Comparison of ENCODE assay signal across 1 cellular context in genomic region chr6:167683028-167683862, GRCh38.
TF ChIP-seq lines count a peak whose summit lies in the region.

No MANE protein-coding gene starts in this region.

TF ChIP-seq in HepG2, 621 proteins besides CTCF, POLR2A, EP300 and RAD21 (continued from another document and continues in another):
- peak; percentile 97 for TF ChIP-seq ZNF687 (CRISPR knock-in tag; IDR thresholded peaks at IDR 0.05)
- TF ChIP-seq ZNF407 (CRISPR knock-in tag; IDR thresholded peaks at IDR 0.05; ENCODE audit: not compliant biosample characterization), result peak; percentile 86
- no peak for TF ChIP-seq CENPX (CRISPR knock-in tag; IDR thresholded peaks at IDR 0.05)
- peak; percentile 75; the same call in 1 of the 2 replicates for TF ChIP-seq ZNF3 (CRISPR knock-in tag; IDR thresholded peaks at IDR 0.05)
- TF ChIP-seq ELF4 (CRISPR knock-in tag; IDR thresholded peaks at IDR 0.05; ENCODE audit: borderline replicate concordance), result peak; percentile 59; the same call in 1 of the 2 replicates
- TF ChIP-seq SPEN (CRISPR knock-in tag; IDR thresholded peaks at IDR 0.05; ENCODE audit: low read depth), result peak; percentile 96
- TF ChIP-seq ZNF549 (CRISPR knock-in tag; IDR thresholded peaks at IDR 0.05), result no peak
- no peak for TF ChIP-seq SMARCC2 (IDR thresholded peaks at IDR 0.05)
- TF ChIP-seq ZNF580 (CRISPR knock-in tag; IDR thresholded peaks at IDR 0.05; ENCODE audit: borderline replicate concordance, low read depth), result peak; percentile 97
- peak; percentile 100 for TF ChIP-seq GATAD2A (CRISPR knock-in tag; IDR thresholded peaks at IDR 0.05)
- TF ChIP-seq NFIC (IDR thresholded peaks at IDR 0.05; ENCODE audit: low read length), result no peak
- no peak for TF ChIP-seq E2F1 (CRISPR knock-in tag; IDR thresholded peaks at IDR 0.05)
- no peak for TF ChIP-seq PTBP1 (IDR thresholded peaks at IDR 0.05; ENCODE audit: low read depth, low read length, poor library complexity, severe bottlenecking)
- TF ChIP-seq PITX1 (CRISPR knock-in tag; IDR thresholded peaks at IDR 0.05), result peak; percentile 97
- TF ChIP-seq ZNF337 (CRISPR knock-in tag; IDR thresholded peaks at IDR 0.05; ENCODE audit: borderline replicate concordance, low read depth), result peak; percentile 92
- TF ChIP-seq ZSCAN9 (CRISPR knock-in tag; IDR thresholded peaks at IDR 0.05; ENCODE audit: borderline replicate concordance), result peak; percentile 96
- TF ChIP-seq SMARCE1 (IDR thresholded peaks at IDR 0.05; ENCODE audit: borderline replicate concordance), result no peak
- no peak for TF ChIP-seq GTF2F1 (IDR thresholded peaks at IDR 0.05; ENCODE audit: low read length)
- peak; percentile 99 for TF ChIP-seq JUN (CRISPR knock-in tag; IDR thresholded peaks at IDR 0.05)
- TF ChIP-seq ZNF776 (CRISPR knock-in tag; IDR thresholded peaks at IDR 0.05), result no peak
- peak; percentile 48; the same call in 1 of the 2 replicates for TF ChIP-seq ADNP (CRISPR knock-in tag; IDR thresholded peaks at IDR 0.05)
- TF ChIP-seq SP4 (CRISPR knock-in tag; IDR thresholded peaks at IDR 0.05), result peak; percentile 55; the same call in 1 of the 2 replicates
- TF ChIP-seq ATRX (CRISPR knock-in tag; IDR thresholded peaks at IDR 0.05; ENCODE audit: borderline replicate concordance), result no peak
- TF ChIP-seq ZNF10 (CRISPR knock-in tag; IDR thresholded peaks at IDR 0.05; ENCODE audit: borderline replicate concordance, low read depth), result no peak
- peak; percentile 83 for TF ChIP-seq RBAK (CRISPR knock-in tag; IDR thresholded peaks at IDR 0.05)
- no peak for TF ChIP-seq ZBTB40 (IDR thresholded peaks at IDR 0.05)
- peak; percentile 92; the same call in 1 of the 2 replicates for TF ChIP-seq ZBTB40 (CRISPR knock-in tag; IDR thresholded peaks at IDR 0.05)
- TF ChIP-seq ZNF557 (CRISPR knock-in tag; IDR thresholded peaks at IDR 0.05), result peak; percentile 73; the same call in 1 of the 2 replicates
- no peak for TF ChIP-seq ZNF660 (CRISPR knock-in tag; IDR thresholded peaks at IDR 0.05; ENCODE audit: borderline replicate concordance, low read depth)
- peak; percentile 88 for TF ChIP-seq TRIM24 (CRISPR knock-in tag; IDR thresholded peaks at IDR 0.05)
- TF ChIP-seq MXD3 (CRISPR knock-in tag; IDR thresholded peaks at IDR 0.05), result peak; percentile 40; the same call in 1 of the 2 replicates
- TF ChIP-seq ZBTB37 (CRISPR knock-in tag; IDR thresholded peaks at IDR 0.05), result peak; percentile 90
